8 cellular contexts compared by ENCODE assay signal in the genomic region with DNA sequence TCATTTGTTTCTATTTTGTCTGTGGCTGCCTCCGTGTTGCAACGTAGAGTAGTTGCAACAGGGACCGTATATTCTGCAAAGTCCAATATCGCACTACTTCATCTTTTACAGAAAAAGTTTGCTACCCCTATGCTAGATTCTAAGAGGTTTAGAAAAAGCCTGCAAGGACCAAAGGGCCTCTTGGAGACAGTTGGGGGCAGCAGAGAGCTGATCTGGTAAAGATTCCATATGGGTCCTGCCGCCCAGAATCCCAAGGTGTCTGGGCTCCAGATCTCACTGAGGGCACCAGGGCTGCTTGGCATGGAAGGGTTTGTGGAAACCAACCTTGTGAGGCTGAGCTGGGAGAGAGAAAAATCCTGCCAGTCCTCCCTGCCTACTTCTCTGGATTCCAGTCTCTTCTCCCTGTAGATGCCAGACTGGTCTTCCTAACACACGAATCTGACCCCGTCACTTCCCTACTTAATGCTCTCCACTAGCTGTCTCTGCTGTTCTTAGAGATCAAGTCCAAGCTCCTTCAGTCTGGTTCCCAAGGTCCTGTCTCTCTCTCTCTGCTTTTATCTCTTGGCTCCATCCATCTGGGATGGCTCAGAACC.
DNase-seq lines count a peak whose midpoint lies in the region; ATAC-seq and TF ChIP-seq lines count a peak whose summit lies in the region.

No MANE protein-coding gene starts in this region.

- ATAC-seq in activated naive CD8-positive, alpha-beta T cell treated with anti-CD3 and anti-CD28 coated beads, Interleukin-2, amount 50 U/mL, for 24 hours: no peak
- ATAC-seq in GM21723 (IDR thresholded peaks at IDR 0.05; ENCODE audit: unreplicated experiment): no peak
- ATAC-seq in stimulated activated effector memory CD8-positive, alpha-beta T cell treated with anti-CD3 and anti-CD28 coated beads, Interleukin-12 subunit alpha, Interleukin-12 subunit beta, amount 100 ng/mL, for 72 hours: no peak

- H3K9me3 Mint-ChIP-seq in activated naive CD8-positive, alpha-beta T cell treated with anti-CD3 and anti-CD28 coated beads, Interleukin-2, amount 50 U/mL, for 24 hours: no peaks in the 10 kb centered on the region
- no peaks in the 10 kb centered on the region for H3K9me3 Mint-ChIP-seq in activated naive CD8-positive, alpha-beta T cell treated with anti-CD3 and anti-CD28 coated beads for 36 hours
- no peaks in the 10 kb centered on the region for H3K9me3 Mint-ChIP-seq in stimulated activated effector memory CD8-positive, alpha-beta T cell treated with anti-CD3 and anti-CD28 coated beads, Interleukin-12 subunit alpha, Interleukin-12 subunit beta, amount 100 ng/mL, for 72 hours

- peaks cover 8% of the 10 kb centered on the region for H3K27me3 ChIP-seq in kidney epithelial cell (ENCODE audit: control insufficient read depth, insufficient read depth, low read length)

- H3K36me3 ChIP-seq in kidney epithelial cell (ENCODE audit: control insufficient read depth, insufficient read depth, low read length): no peaks in the 10 kb centered on the region

- H3K4me3 ChIP-seq in NB4 (ENCODE audit: low read depth, low read length): no peak overlapping the region
- no peak overlapping the region for H3K4me3 ChIP-seq in WI38 (ENCODE audit: low read depth, low read length)
- H3K4me3 ChIP-seq in kidney epithelial cell (ENCODE audit: low read depth, low read length): no peak overlapping the region

- peaks cover 26% of the 10 kb centered on the region for H3K27me3 Mint-ChIP-seq in activated naive CD8-positive, alpha-beta T cell treated with anti-CD3 and anti-CD28 coated beads, Interleukin-2, amount 50 U/mL, for 24 hours
- H3K27me3 Mint-ChIP-seq in activated naive CD8-positive, alpha-beta T cell treated with anti-CD3 and anti-CD28 coated beads for 36 hours: peaks cover 33% of the 10 kb centered on the region

- TF ChIP-seq CTCF in NB4 (IDR thresholded peaks at IDR 0.05; ENCODE audit: low read depth, low read length) (peak; percentile 79), WI38 (IDR thresholded peaks at IDR 0.05; ENCODE audit: low read depth, low read length) (peak; percentile 61), kidney epithelial cell (IDR thresholded peaks at IDR 0.05; ENCODE audit: insufficient read depth, low read length, poor library complexity, severe bottlenecking) (peak; percentile 67)

- DNase-seq in activated naive CD8-positive, alpha-beta T cell treated with anti-CD3 and anti-CD28 coated beads, Interleukin-2, amount 50 U/mL, for 24 hours: peak; percentile 12
- no peak for DNase-seq in activated naive CD8-positive, alpha-beta T cell treated with anti-CD3 and anti-CD28 coated beads for 36 hours
- DNase-seq in NB4 (ENCODE audit: low read depth): peak; percentile 50
- DNase-seq in kidney epithelial cell (ENCODE audit: low read depth): no peak
- DNase-seq in stimulated activated naive CD4-positive, alpha-beta T cell treated with Interleukin-2 at 50 U/mL for 16 hours (lab: John Stamatoyannopoulos, UW): no peak
- DNase-seq in stimulated activated effector memory CD8-positive, alpha-beta T cell treated with anti-CD3 and anti-CD28 coated beads, Interleukin-12 subunit alpha, Interleukin-12 subunit beta, amount 100 ng/mL, for 72 hours (ENCODE audit: low spot score in 2 of 2): no peak

- no peak overlapping the region for H3K4me3 Mint-ChIP-seq in activated naive CD8-positive, alpha-beta T cell treated with anti-CD3 and anti-CD28 coated beads, Interleukin-2, amount 50 U/mL, for 24 hours
- H3K4me3 Mint-ChIP-seq in activated naive CD8-positive, alpha-beta T cell treated with anti-CD3 and anti-CD28 coated beads for 36 hours: no peak overlapping the region
- no peak overlapping the region for H3K4me3 Mint-ChIP-seq in stimulated activated effector memory CD8-positive, alpha-beta T cell treated with anti-CD3 and anti-CD28 coated beads, Interleukin-12 subunit alpha, Interleukin-12 subunit beta, amount 100 ng/mL, for 72 hours

- TF ChIP-seq POLR2A in NB4 (IDR thresholded peaks at IDR 0.05; ENCODE audit: extremely low read depth, insufficient read length): no peak

- no peaks in the 10 kb centered on the region for H3K4me1 Mint-ChIP-seq in activated naive CD8-positive, alpha-beta T cell treated with anti-CD3 and anti-CD28 coated beads, Interleukin-2, amount 50 U/mL, for 24 hours
- no peaks in the 10 kb centered on the region for H3K4me1 Mint-ChIP-seq in activated naive CD8-positive, alpha-beta T cell treated with anti-CD3 and anti-CD28 coated beads for 36 hours
- no peaks in the 10 kb centered on the region for H3K4me1 Mint-ChIP-seq in stimulated activated effector memory CD8-positive, alpha-beta T cell treated with anti-CD3 and anti-CD28 coated beads, Interleukin-12 subunit alpha, Interleukin-12 subunit beta, amount 100 ng/mL, for 72 hours

- H3K36me3 Mint-ChIP-seq in activated naive CD8-positive, alpha-beta T cell treated with anti-CD3 and anti-CD28 coated beads, Interleukin-2, amount 50 U/mL, for 24 hours (ENCODE audit: low read depth): no peaks in the 10 kb centered on the region
- H3K36me3 Mint-ChIP-seq in activated naive CD8-positive, alpha-beta T cell treated with anti-CD3 and anti-CD28 coated beads for 36 hours: no peaks in the 10 kb centered on the region
- no peaks in the 10 kb centered on the region for H3K36me3 Mint-ChIP-seq in stimulated activated effector memory CD8-positive, alpha-beta T cell treated with anti-CD3 and anti-CD28 coated beads, Interleukin-12 subunit alpha, Interleukin-12 subunit beta, amount 100 ng/mL, for 72 hours

- no peak overlapping the region for H3K27ac Mint-ChIP-seq in activated naive CD8-positive, alpha-beta T cell treated with anti-CD3 and anti-CD28 coated beads, Interleukin-2, amount 50 U/mL, for 24 hours
- H3K27ac Mint-ChIP-seq in activated naive CD8-positive, alpha-beta T cell treated with anti-CD3 and anti-CD28 coated beads for 36 hours: no peak overlapping the region
- H3K27ac Mint-ChIP-seq in stimulated activated effector memory CD8-positive, alpha-beta T cell treated with anti-CD3 and anti-CD28 coated beads, Interleukin-12 subunit alpha, Interleukin-12 subunit beta, amount 100 ng/mL, for 72 hours: no peak overlapping the region

Comparison
In these comparisons a context has a peak if more than half of its experiments do, and no peak if none do; other contexts are left out.
1. DNase-seq: peak in activated naive CD8-positive, alpha-beta T cell treated with anti-CD3 and anti-CD28 coated beads, Interleukin-2, amount 50 U/mL, for 24 hours (single experiment) and NB4 (single experiment); none in activated naive CD8-positive, alpha-beta T cell treated with anti-CD3 and anti-CD28 coated beads for 36 hours (single experiment), kidney epithelial cell (single experiment), stimulated activated naive CD4-positive, alpha-beta T cell treated with Interleukin-2 at 50 U/mL for 16 hours (single experiment) and stimulated activated effector memory CD8-positive, alpha-beta T cell treated with anti-CD3 and anti-CD28 coated beads, Interleukin-12 subunit alpha, Interleukin-12 subunit beta, amount 100 ng/mL, for 72 hours (0 of 2).
2. Peak in every context shown above with its lines, with median percentiles within 50 percentile points of each other: CTCF ChIP-seq.